ENCODE assay signal across 1 cellular context in genomic region chr7:120792091-120792860, GRCh38.
A peak's percentile ranks its signal among the peaks of the same experiment; 100 is the strongest.
TF ChIP-seq lines count a peak whose summit lies in the region.

No MANE protein-coding gene starts in this region.

TF ChIP-seq in K562, 482 proteins besides CTCF, POLR2A, EP300 and RAD21 (continued from another document and continues in another):
- TF ChIP-seq RBM17 (IDR thresholded peaks at IDR 0.05; ENCODE audit: borderline replicate concordance, low read depth, low read length) (no peak), MCM5 (IDR thresholded peaks at IDR 0.05; ENCODE audit: low read depth) (no peak), TEAD1 (CRISPR knock-in tag; IDR thresholded peaks at IDR 0.05) (0 out of 4 replicates have a peak, but pooled peaks have one; percentile 4 to 26), DIDO1 (tag; IDR thresholded peaks at IDR 0.05; ENCODE audit: low read depth) (no peak), U2AF1 (optimal IDR thresholded peaks at IDR 0.05; ENCODE audit: low read depth, low read length) (no peak), DACH1 (IDR thresholded peaks at IDR 0.05; ENCODE audit: partially characterized antibody) (no peak), ZBTB49 (CRISPR knock-in tag; IDR thresholded peaks at IDR 0.05; ENCODE audit: borderline replicate concordance) (no peak), SIN3B (IDR thresholded peaks at IDR 0.05; ENCODE audit: low read depth) (no peak), ZC3H11A (IDR thresholded peaks at IDR 0.05; ENCODE audit: low read depth, low read length) (no peak), ZFP36 (IDR thresholded peaks at IDR 0.05; ENCODE audit: low read depth, low read length, partially characterized antibody) (peak; percentile 8), L3MBTL2 (IDR thresholded peaks at IDR 0.05) (no peak), SRSF9 (IDR thresholded peaks at IDR 0.05; ENCODE audit: borderline replicate concordance, low read depth, low read length) (no peak), ASH1L (IDR thresholded peaks at IDR 0.05; ENCODE audit: borderline replicate concordance, low read depth, partially characterized antibody) (no peak), BRD9 (IDR thresholded peaks at IDR 0.05; ENCODE audit: low read depth, partially characterized antibody) (no peak), STAT6 (CRISPR knock-in tag; IDR thresholded peaks at IDR 0.05) (peak; percentile 61; the same call in 1 of the 2 replicates), E2F1 (CRISPR knock-in tag; IDR thresholded peaks at IDR 0.05) (0 out of 2 replicates have a peak, but pooled peaks have one; percentile 40), ARNT (IDR thresholded peaks at IDR 0.05) (no peak), PHF8 (IDR thresholded peaks at IDR 0.05; ENCODE audit: borderline replicate concordance, low read length) (no peak), CTBP1 (IDR thresholded peaks at IDR 0.05; ENCODE audit: borderline replicate concordance) (0 out of 2 replicates have a peak, but pooled peaks have one; percentile 15), E2F5 (CRISPR knock-in tag; IDR thresholded peaks at IDR 0.05) (0 out of 2 replicates have a peak, but pooled peaks have one; percentile 28), ZFPM2 (CRISPR knock-in tag; IDR thresholded peaks at IDR 0.05) (no peak), ZNF436 (CRISPR knock-in tag; IDR thresholded peaks at IDR 0.05) (no peak), ZKSCAN3 (CRISPR knock-in tag; IDR thresholded peaks at IDR 0.05) (no peak), ZNF174 (CRISPR knock-in tag; IDR thresholded peaks at IDR 0.05) (no peak), SMARCC2 (IDR thresholded peaks at IDR 0.05; ENCODE audit: low read depth) (no peak), MAZ (CRISPR knock-in tag; conservative IDR thresholded peaks at IDR 0.05 in 1 of 2, IDR thresholded peaks at IDR 0.05 in 1 of 2) (peak in 1 of 2 experiments; percentile 58; a peak in 3 of 4 replicates), BRF2 (IDR thresholded peaks at IDR 0.05; ENCODE audit: borderline replicate concordance, insufficient read depth, insufficient read length) (no peak), XRCC5 (IDR thresholded peaks at IDR 0.05; ENCODE audit: low read depth, low read length) (peak; percentile 92), ZNF274 (IDR thresholded peaks at IDR 0.05; ENCODE audit: borderline replicate concordance, low read depth, low read length) (no peak), NFE2L1 (tag; IDR thresholded peaks at IDR 0.05; ENCODE audit: borderline replicate concordance, low read depth) (no peak), OTX1 (CRISPR knock-in tag; IDR thresholded peaks at IDR 0.05) (no peak), ZNF280B (CRISPR knock-in tag; IDR thresholded peaks at IDR 0.05) (no peak), IRF2 (CRISPR knock-in tag; IDR thresholded peaks at IDR 0.05) (no peak), RBM39 (optimal IDR thresholded peaks at IDR 0.05; ENCODE audit: low read depth, low read length) (no peak), POU5F1 (IDR thresholded peaks at IDR 0.05; ENCODE audit: borderline replicate concordance, low read depth, low read length, partially characterized antibody) (no peak), CSDE1 (IDR thresholded peaks at IDR 0.05) (no peak), NR0B1 (IDR thresholded peaks at IDR 0.05; ENCODE audit: partially characterized antibody) (no peak), LARP7 (IDR thresholded peaks at IDR 0.05) (no peak), ZC3H8 (IDR thresholded peaks at IDR 0.05) (no peak), KAT2B (IDR thresholded peaks at IDR 0.05; ENCODE audit: low read depth, low read length) (no peak), GTF3C2 (IDR thresholded peaks at IDR 0.05; ENCODE audit: borderline replicate concordance, extremely low read depth, insufficient read length) (no peak), SREBF2 (CRISPR knock-in tag; IDR thresholded peaks at IDR 0.05) (no peak)
- TF ChIP-seq, protein P1, sequence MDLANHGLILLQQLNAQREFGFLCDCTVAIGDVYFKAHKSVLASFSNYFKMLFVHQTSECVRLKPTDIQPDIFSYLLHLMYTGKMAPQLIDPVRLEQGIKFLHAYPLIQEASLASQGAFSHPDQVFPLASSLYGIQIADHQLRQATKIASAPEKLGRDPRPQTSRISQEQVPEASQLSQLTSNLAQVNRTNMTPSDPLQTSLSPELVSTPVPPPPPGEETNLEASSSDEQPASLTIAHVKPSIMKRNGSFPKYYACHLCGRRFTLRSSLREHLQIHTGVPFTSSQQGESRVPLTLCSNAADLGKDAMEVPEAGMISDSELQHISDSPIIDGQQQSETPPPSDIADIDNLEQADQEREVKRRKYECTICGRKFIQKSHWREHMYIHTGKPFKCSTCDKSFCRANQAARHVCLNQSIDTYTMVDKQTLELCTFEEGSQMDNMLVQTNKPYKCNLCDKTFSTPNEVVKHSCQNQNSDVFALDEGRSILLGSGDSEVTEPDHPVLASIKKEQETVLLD (IDR thresholded peaks at IDR 0.05): no peak
- TF ChIP-seq, protein P2, sequence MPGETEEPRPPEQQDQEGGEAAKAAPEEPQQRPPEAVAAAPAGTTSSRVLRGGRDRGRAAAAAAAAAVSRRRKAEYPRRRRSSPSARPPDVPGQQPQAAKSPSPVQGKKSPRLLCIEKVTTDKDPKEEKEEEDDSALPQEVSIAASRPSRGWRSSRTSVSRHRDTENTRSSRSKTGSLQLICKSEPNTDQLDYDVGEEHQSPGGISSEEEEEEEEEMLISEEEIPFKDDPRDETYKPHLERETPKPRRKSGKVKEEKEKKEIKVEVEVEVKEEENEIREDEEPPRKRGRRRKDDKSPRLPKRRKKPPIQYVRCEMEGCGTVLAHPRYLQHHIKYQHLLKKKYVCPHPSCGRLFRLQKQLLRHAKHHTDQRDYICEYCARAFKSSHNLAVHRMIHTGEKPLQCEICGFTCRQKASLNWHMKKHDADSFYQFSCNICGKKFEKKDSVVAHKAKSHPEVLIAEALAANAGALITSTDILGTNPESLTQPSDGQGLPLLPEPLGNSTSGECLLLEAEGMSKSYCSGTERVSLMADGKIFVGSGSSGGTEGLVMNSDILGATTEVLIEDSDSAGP (CRISPR knock-in tag; IDR thresholded peaks at IDR 0.05): peak; percentile 64; the same call in 1 of the 2 replicates
- TF ChIP-seq, protein P3, sequence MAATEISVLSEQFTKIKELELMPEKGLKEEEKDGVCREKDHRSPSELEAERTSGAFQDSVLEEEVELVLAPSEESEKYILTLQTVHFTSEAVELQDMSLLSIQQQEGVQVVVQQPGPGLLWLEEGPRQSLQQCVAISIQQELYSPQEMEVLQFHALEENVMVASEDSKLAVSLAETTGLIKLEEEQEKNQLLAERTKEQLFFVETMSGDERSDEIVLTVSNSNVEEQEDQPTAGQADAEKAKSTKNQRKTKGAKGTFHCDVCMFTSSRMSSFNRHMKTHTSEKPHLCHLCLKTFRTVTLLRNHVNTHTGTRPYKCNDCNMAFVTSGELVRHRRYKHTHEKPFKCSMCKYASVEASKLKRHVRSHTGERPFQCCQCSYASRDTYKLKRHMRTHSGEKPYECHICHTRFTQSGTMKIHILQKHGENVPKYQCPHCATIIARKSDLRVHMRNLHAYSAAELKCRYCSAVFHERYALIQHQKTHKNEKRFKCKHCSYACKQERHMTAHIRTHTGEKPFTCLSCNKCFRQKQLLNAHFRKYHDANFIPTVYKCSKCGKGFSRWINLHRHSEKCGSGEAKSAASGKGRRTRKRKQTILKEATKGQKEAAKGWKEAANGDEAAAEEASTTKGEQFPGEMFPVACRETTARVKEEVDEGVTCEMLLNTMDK (IDR thresholded peaks at IDR 0.05; ENCODE audit: borderline replicate concordance, insufficient read depth, low read depth, low read length, poor library complexity, severe bottlenecking): peak; percentile 58
